1 cellular context compared by ENCODE assay signal in the genomic region with DNA sequence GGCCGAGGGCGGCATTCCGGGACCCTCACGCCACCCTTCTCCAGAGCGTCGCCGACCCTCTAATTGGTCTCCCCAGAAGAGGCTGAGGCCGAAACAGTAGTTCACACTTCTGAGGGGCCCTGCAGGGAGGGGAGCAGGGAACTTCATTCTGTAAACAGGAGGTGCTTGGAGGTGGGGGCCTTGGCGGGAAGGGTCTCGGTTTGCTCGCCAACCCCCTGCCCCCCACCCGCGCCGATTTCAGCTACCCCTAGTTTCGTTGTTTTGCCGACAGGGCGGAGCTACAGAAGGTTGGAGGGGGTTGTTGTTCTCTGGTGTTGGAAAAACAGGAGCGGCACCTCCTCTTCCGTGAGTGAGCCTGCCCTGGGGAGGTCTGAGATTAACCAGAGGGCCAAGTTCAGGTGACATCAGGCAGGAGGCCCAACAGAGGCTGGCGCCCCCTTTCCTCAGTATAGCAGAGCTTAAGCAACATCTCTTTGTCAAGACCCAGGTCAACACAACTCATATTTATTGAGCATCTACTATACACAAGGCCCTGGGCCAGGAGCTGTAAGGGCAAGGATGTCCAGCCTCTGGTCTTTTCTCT.
TF ChIP-seq lines count a peak whose summit lies in the region.

No MANE protein-coding gene starts in this region.

TF ChIP-seq in H1, 55 proteins besides CTCF, POLR2A, EP300 and RAD21:
- TF ChIP-seq GTF2F1 (IDR thresholded peaks at IDR 0.05; ENCODE audit: borderline replicate concordance, low read depth, low read length) (no peak), TCF12 (IDR thresholded peaks at IDR 0.05; ENCODE audit: low read depth, low read length) (no peak), SIN3A (conservative IDR thresholded peaks at IDR 0.05 in 1 of 2, IDR thresholded peaks at IDR 0.05 in 1 of 2; ENCODE audit: low read depth in 1 of 2, low read length in 2 of 2) (no peak), RNF2 (IDR thresholded peaks at IDR 0.05; ENCODE audit: borderline replicate concordance, low read depth, low read length, missing control alignments, poor library complexity, severe bottlenecking) (no peak), CBX8 (IDR thresholded peaks at IDR 0.05; ENCODE audit: borderline replicate concordance, low read depth, low read length) (no peak), ZNF274 (IDR thresholded peaks at IDR 0.05; ENCODE audit: borderline replicate concordance, extremely low read depth, low read length) (no peak), SIX5 (IDR thresholded peaks at IDR 0.05; ENCODE audit: low read depth, low read length) (no peak), JUN (IDR thresholded peaks at IDR 0.05; ENCODE audit: low read depth, low read length) (no peak), CHD1 (IDR thresholded peaks at IDR 0.05; ENCODE audit: low read depth, low read length) (no peak), PHF8 (conservative IDR thresholded peaks at IDR 0.05; ENCODE audit: low read depth, low read length) (no peak), NRF1 (IDR thresholded peaks at IDR 0.05; ENCODE audit: low read depth, low read length) (no peak), TAF7 (optimal IDR thresholded peaks at IDR 0.05; ENCODE audit: borderline replicate concordance, low read depth, low read length) (no peak), SRF (IDR thresholded peaks at IDR 0.05; ENCODE audit: low read depth, low read length) (no peak), E2F6 (IDR thresholded peaks at IDR 0.05) (0 out of 2 replicates have a peak, but pooled peaks have one; percentile 9), TAF1 (IDR thresholded peaks at IDR 0.05; ENCODE audit: low read depth, low read length) (no peak; the same call in 1 of the 2 replicates), BCL11A (IDR thresholded peaks at IDR 0.05; ENCODE audit: low read depth in 2 of 2, low read length in 2 of 2) (no peak), CEBPB (IDR thresholded peaks at IDR 0.05; ENCODE audit: low read depth, low read length) (0 out of 2 replicates have a peak, but pooled peaks have one; percentile 21), KDM1A (IDR thresholded peaks at IDR 0.05; ENCODE audit: borderline replicate concordance, low read length) (no peak), ASH2L (IDR thresholded peaks at IDR 0.05; ENCODE audit: low read length) (peak; percentile 46), SAP30 (IDR thresholded peaks at IDR 0.05; ENCODE audit: insufficient read depth, insufficient replicate concordance, low read length) (peak; percentile 34), SP2 (IDR thresholded peaks at IDR 0.05; ENCODE audit: low read length) (no peak), MAFK (IDR thresholded peaks at IDR 0.05; ENCODE audit: low read depth, low read length) (no peak), KDM5A (IDR thresholded peaks at IDR 0.05; ENCODE audit: low read length) (no peak), TEAD4 (IDR thresholded peaks at IDR 0.05; ENCODE audit: low read depth, low read length) (no peak), CREB1 (IDR thresholded peaks at IDR 0.05) (0 out of 2 replicates have a peak, but pooled peaks have one; percentile 5), BRCA1 (IDR thresholded peaks at IDR 0.05; ENCODE audit: low read depth, low read length) (no peak)
- TF ChIP-seq, protein P1, sequence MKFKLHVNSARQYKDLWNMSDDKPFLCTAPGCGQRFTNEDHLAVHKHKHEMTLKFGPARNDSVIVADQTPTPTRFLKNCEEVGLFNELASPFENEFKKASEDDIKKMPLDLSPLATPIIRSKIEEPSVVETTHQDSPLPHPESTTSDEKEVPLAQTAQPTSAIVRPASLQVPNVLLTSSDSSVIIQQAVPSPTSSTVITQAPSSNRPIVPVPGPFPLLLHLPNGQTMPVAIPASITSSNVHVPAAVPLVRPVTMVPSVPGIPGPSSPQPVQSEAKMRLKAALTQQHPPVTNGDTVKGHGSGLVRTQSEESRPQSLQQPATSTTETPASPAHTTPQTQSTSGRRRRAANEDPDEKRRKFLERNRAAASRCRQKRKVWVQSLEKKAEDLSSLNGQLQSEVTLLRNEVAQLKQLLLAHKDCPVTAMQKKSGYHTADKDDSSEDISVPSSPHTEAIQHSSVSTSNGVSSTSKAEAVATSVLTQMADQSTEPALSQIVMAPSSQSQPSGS (IDR thresholded peaks at IDR 0.05; ENCODE audit: low read length): peak; percentile 74; the same call in 1 of the 2 replicates
